ENCODE assay signal across 8 cellular contexts in the genomic region with DNA sequence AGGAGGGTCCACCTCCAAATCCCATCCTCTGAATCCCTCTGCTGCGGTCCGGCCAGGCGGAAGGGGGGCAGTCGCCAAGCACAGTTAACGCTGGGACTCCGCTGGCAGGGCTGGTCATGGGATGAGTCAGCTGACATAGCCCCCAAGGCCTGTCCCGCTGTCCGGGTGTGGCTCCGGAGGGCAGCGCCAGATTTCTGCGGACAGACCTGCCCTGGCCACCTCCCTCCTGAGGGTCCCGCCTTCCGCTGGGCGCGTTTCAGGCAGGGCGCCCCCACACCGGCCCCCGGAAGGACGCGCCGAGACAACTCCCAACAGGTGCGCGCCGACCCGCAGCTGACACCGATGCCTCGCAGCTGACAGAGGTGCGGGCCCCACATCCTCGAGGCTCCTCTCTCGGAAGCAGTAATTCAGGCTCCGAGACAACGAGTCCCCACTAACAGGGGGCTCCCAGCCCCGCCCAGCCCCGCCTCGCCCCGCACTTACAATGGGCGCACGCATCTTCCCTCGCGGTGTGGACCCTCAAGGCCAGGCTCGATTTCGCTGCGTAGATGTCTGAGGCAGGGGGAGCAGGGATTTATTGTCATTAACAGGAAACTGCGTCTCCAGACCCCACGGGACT. TPM values are rescaled to one million over a fixed set of nuclear protein-coding genes. Genes with fewer than 3 reads are reported as not detected.
A peak's percentile ranks its signal among the peaks of the same experiment; 100 is the strongest.
DNase-seq lines count a peak whose midpoint lies in the region; ATAC-seq and TF ChIP-seq lines count a peak whose summit lies in the region.

No MANE protein-coding gene starts in this region.

- H3K4me3 Mint-ChIP-seq in HFFc6 (peak overlapping the region; percentile 89), WTC11 (peak overlapping the region; percentile 78)

- DNase-seq in HFFc6 = no peak
- DNase-seq in WTC11 (ENCODE audit: low spot score) = peak; percentile 68
- DNase-seq in left kidney (ENCODE audit: low read depth, low spot score) = peak; percentile 76
- peak; percentile 21 for DNase-seq in stimulated activated CD4-positive, alpha-beta T cell treated with anti-CD3 and anti-CD28 coated beads, Interleukin-1b, Interleukin-23, amount 100 ng/mL, for 48 hours
- no peak for DNase-seq in KG1 (lab: John Stamatoyannopoulos, UW)

- CTCF ChIA-PET in WTC11 (lab: Charles Lee) = interaction anchor here (1.1 kb wide), 1 partner anchor 134 kb away, joined by 3 read pairs; no protein-coding TSS in a partner anchor

- ATAC-seq in WTC11 = peak; percentile 25
- no peak for ATAC-seq in GM21390 (IDR thresholded peaks at IDR 0.05; ENCODE audit: unreplicated experiment)

- POLR2A ChIA-PET in WTC11 (lab: Charles Lee) = interaction anchor here (0.6 kb wide), 1 partner anchor 230 kb away, joined by 3 read pairs; no protein-coding TSS in a partner anchor

- H3K27ac Mint-ChIP-seq in HFFc6 = peak overlapping the region; percentile 26; the same call in 1 of the 2 replicates
- H3K27ac Mint-ChIP-seq in WTC11 = no peak overlapping the region

- H3K27ac ChIP-seq in C4-2B = peak overlapping the region; percentile 9; the same call in 1 of the 2 replicates
- H3K27ac ChIP-seq in cingulate gyrus (ENCODE audit: low read depth, low read length) = peak overlapping the region; percentile 88

- H3K4me1 Mint-ChIP-seq in HFFc6 (ENCODE audit: low read depth) = peaks cover 41% of the 10 kb centered on the region
- H3K4me1 Mint-ChIP-seq in WTC11 = peaks cover 49% of the 10 kb centered on the region

- TF ChIP-seq CTCF in C4-2B (conservative IDR thresholded peaks at IDR 0.05) (no peak), HFFc6 (IDR thresholded peaks at IDR 0.05) (no peak), WTC11 (IDR thresholded peaks at IDR 0.05) (no peak)

- no peaks in the 10 kb centered on the region for H3K36me3 Mint-ChIP-seq in HFFc6 (ENCODE audit: low read depth)
- peaks cover 8% of the 10 kb centered on the region for H3K36me3 Mint-ChIP-seq in WTC11

- H3K27me3 Mint-ChIP-seq in HFFc6 (ENCODE audit: insufficient read depth) (no peaks in the 10 kb centered on the region; the same call in 1 of the 2 replicates), WTC11 (ENCODE audit: low read depth) (peaks cover 27% of the 10 kb centered on the region)

- no peaks in the 10 kb centered on the region for H3K9me3 Mint-ChIP-seq in HFFc6
- no peaks in the 10 kb centered on the region for H3K9me3 Mint-ChIP-seq in WTC11

TF ChIP-seq in WTC11, 78 proteins besides CTCF, POLR2A, EP300 and RAD21 (continues in another document):
- no peak; the same call in 1 of the 2 replicates for TF ChIP-seq NFE2L1 (CRISPR knock-in tag; IDR thresholded peaks at IDR 0.05)
- no peak; the same call in 1 of the 2 replicates for TF ChIP-seq FOXP1 (CRISPR knock-in tag; IDR thresholded peaks at IDR 0.05; ENCODE audit: borderline replicate concordance)
- TF ChIP-seq, protein P1, sequence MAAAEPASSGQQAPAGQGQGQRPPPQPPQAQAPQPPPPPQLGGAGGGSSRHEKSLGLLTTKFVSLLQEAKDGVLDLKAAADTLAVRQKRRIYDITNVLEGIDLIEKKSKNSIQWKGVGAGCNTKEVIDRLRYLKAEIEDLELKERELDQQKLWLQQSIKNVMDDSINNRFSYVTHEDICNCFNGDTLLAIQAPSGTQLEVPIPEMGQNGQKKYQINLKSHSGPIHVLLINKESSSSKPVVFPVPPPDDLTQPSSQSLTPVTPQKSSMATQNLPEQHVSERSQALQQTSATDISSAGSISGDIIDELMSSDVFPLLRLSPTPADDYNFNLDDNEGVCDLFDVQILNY (CRISPR knock-in tag; IDR thresholded peaks at IDR 0.05) = no peak
- TF ChIP-seq FOXJ3 (CRISPR knock-in tag; IDR thresholded peaks at IDR 0.05; ENCODE audit: borderline replicate concordance) = no peak
- no peak for TF ChIP-seq GRHL2 (CRISPR knock-in tag; IDR thresholded peaks at IDR 0.05; ENCODE audit: insufficient replicate concordance, severe bottlenecking)
- TF ChIP-seq ZNF138 (CRISPR knock-in tag; conservative IDR thresholded peaks at IDR 0.05) = no peak
- TF ChIP-seq, protein P2, sequence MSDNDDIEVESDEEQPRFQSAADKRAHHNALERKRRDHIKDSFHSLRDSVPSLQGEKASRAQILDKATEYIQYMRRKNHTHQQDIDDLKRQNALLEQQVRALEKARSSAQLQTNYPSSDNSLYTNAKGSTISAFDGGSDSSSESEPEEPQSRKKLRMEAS (CRISPR knock-in tag; IDR thresholded peaks at IDR 0.05) = peak; percentile 70
- TF ChIP-seq ZBTB43 (CRISPR knock-in tag; IDR thresholded peaks at IDR 0.05) = no peak
- TF ChIP-seq JUN (CRISPR knock-in tag; IDR thresholded peaks at IDR 0.05) = peak; percentile 64; the same call in 1 of the 2 replicates
- peak; percentile 89 for TF ChIP-seq ZNF232 (CRISPR knock-in tag; IDR thresholded peaks at IDR 0.05)
- no peak for TF ChIP-seq TCF7 (CRISPR knock-in tag; IDR thresholded peaks at IDR 0.05; ENCODE audit: low read depth)
- no peak for TF ChIP-seq ZNF512 (CRISPR knock-in tag; IDR thresholded peaks at IDR 0.05; ENCODE audit: borderline replicate concordance)
- TF ChIP-seq, protein P3, sequence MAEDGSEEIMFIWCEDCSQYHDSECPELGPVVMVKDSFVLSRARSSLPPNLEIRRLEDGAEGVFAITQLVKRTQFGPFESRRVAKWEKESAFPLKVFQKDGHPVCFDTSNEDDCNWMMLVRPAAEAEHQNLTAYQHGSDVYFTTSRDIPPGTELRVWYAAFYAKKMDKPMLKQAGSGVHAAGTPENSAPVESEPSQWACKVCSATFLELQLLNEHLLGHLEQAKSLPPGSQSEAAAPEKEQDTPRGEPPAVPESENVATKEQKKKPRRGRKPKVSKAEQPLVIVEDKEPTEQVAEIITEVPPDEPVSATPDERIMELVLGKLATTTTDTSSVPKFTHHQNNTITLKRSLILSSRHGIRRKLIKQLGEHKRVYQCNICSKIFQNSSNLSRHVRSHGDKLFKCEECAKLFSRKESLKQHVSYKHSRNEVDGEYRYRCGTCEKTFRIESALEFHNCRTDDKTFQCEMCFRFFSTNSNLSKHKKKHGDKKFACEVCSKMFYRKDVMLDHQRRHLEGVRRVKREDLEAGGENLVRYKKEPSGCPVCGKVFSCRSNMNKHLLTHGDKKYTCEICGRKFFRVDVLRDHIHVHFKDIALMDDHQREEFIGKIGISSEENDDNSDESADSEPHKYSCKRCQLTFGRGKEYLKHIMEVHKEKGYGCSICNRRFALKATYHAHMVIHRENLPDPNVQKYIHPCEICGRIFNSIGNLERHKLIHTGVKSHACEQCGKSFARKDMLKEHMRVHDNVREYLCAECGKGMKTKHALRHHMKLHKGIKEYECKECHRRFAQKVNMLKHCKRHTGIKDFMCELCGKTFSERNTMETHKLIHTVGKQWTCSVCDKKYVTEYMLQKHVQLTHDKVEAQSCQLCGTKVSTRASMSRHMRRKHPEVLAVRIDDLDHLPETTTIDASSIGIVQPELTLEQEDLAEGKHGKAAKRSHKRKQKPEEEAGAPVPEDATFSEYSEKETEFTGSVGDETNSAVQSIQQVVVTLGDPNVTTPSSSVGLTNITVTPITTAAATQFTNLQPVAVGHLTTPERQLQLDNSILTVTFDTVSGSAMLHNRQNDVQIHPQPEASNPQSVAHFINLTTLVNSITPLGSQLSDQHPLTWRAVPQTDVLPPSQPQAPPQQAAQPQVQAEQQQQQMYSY (CRISPR knock-in tag; IDR thresholded peaks at IDR 0.05) = no peak
- TF ChIP-seq TP53 (CRISPR knock-in tag; IDR thresholded peaks at IDR 0.05) = peak; percentile 67; the same call in 1 of the 2 replicates
- no peak for TF ChIP-seq FOXK1 (CRISPR knock-in tag; IDR thresholded peaks at IDR 0.05)
- TF ChIP-seq SP1 (CRISPR knock-in tag; conservative IDR thresholded peaks at IDR 0.05) = peak; percentile 5
- TF ChIP-seq SOX15 (CRISPR knock-in tag; IDR thresholded peaks at IDR 0.05) = no peak
- TF ChIP-seq USF2 (CRISPR knock-in tag; IDR thresholded peaks at IDR 0.05) = peak; percentile 86

RNA-seq across cellular contexts. Expression of gene PLAAT3, which starts 0.6 kb away (rescaled TPM):
- 10 to 100 TPM in 1 of 6 experiments, 1 to 10 TPM in 5; 8.0 to 11.2 (median 8.6) TPM for total RNA-seq in HFFc6 (2021; fragmentation: NEBNext Ultra II Directional; extraction: Animal tissue kit (Norgen Biotek cat#: 25700))
- total RNA-seq in WTC11 (2021) = 143 to 160 TPM (median 146 TPM) in 3 replicates

RNA-seq across cellular contexts. Expression of gene PLAAT2, which starts 50.4 kb away (rescaled TPM):
- not detected for total RNA-seq in HFFc6 (2021; fragmentation: NEBNext Ultra II Directional; extraction: Animal tissue kit (Norgen Biotek cat#: 25700))
- total RNA-seq in WTC11 (2021) = 0.25 to 0.66 TPM (median 0.55 TPM) in 3 replicates

RNA-seq across cellular contexts. Expression of gene ATL3, which starts 57.5 kb away (rescaled TPM):
- 100 to 1,000 TPM in 5 of 6 experiments, 10 to 100 TPM in 1; 96.9 to 116 (median 109) TPM for total RNA-seq in HFFc6 (2021; fragmentation: NEBNext Ultra II Directional; extraction: Animal tissue kit (Norgen Biotek cat#: 25700))
- 28.8 to 32.8 TPM (median 32.1 TPM) in 3 replicates for total RNA-seq in WTC11 (2021)

Comparison
In these comparisons a context has a peak if more than half of its experiments do, and no peak if none do; other contexts are left out.
1. DNase-seq: peak in WTC11 (single experiment), left kidney (single experiment) and stimulated activated CD4-positive, alpha-beta T cell treated with anti-CD3 and anti-CD28 coated beads, Interleukin-1b, Interleukin-23, amount 100 ng/mL, for 48 hours (single experiment); none in HFFc6 (single experiment) and KG1 (single experiment).
2. RNA of gene PLAAT3, which starts 0.6 kb away (total RNA-seq): 143 to 160 TPM in WTC11; 8.0 to 11.2 TPM in HFFc6; every median in the first group is over 10 times any median in the second.